Comparison of ENCODE assay signal across 16 cellular contexts in genomic region chr10:84342584-84342983, GRCh38. TPM values are rescaled to one million over a fixed set of nuclear protein-coding genes. Genes with fewer than 3 reads are reported as not detected.
DNase-seq lines count a peak whose midpoint lies in the region; ATAC-seq and TF ChIP-seq lines count a peak whose summit lies in the region.
"Had no signal": no experiment of that assay in that cellular context is flagged by ENCODE, and none has a peak within 500 bp of the region (broad histone marks: within the 10 kb centered on the region; RNA-seq: fewer than 3 reads in every experiment).

No MANE protein-coding gene starts in this region.

- ATAC-seq in HG03064 (IDR thresholded peaks at IDR 0.05; ENCODE audit: low read depth, unreplicated experiment): peak; percentile 63

- H3K27me3 Mint-ChIP-seq in activated naive CD4-positive, alpha-beta T cell treated with anti-CD3 and anti-CD28 coated beads, Interleukin-2, amount 50 U/mL, for 24 hours: no peaks in the 10 kb centered on the region
- no peaks in the 10 kb centered on the region for H3K27me3 Mint-ChIP-seq in chondrocyte (ENCODE audit: low read depth)

- peak overlapping the region; percentile 79 for H3K4me3 Mint-ChIP-seq in activated naive CD4-positive, alpha-beta T cell treated with anti-CD3 and anti-CD28 coated beads, Interleukin-2, amount 50 U/mL, for 24 hours
- H3K4me3 Mint-ChIP-seq in chondrocyte (ENCODE audit: unreplicated experiment): no peak overlapping the region

- no peak for TF ChIP-seq CTCF in chondrocyte (IDR thresholded peaks at IDR 0.05)

- H3K4me1 Mint-ChIP-seq in activated naive CD4-positive, alpha-beta T cell treated with anti-CD3 and anti-CD28 coated beads, Interleukin-2, amount 50 U/mL, for 24 hours: peaks cover 60% of the 10 kb centered on the region
- H3K4me1 Mint-ChIP-seq in chondrocyte (ENCODE audit: low read depth): peaks cover 46% of the 10 kb centered on the region

- peak overlapping the region; percentile 89 for H3K27ac Mint-ChIP-seq in activated naive CD4-positive, alpha-beta T cell treated with anti-CD3 and anti-CD28 coated beads, Interleukin-2, amount 50 U/mL, for 24 hours
- H3K27ac Mint-ChIP-seq in chondrocyte (ENCODE audit: unreplicated experiment): peak overlapping the region; percentile 29

- no peak for DNase-seq in activated naive CD4-positive, alpha-beta T cell treated with Interleukin-2 at 50 U/mL for 16 hours
- DNase-seq in chondrocyte (ENCODE audit: low spot score): no peak
- no peak for DNase-seq in NK-92 (lab: John Stamatoyannopoulos, UW; ENCODE audit: unreplicated experiment)
- no peak for DNase-seq in islet precursor cell
- DNase-seq in NCI-H2171 treated with DMSO at 0.1 percent for 48 hours (lab: John Stamatoyannopoulos, UW): no peak
- DNase-seq in DMS79 treated with DMSO at 0.1 percent for 48 hours (lab: John Stamatoyannopoulos, UW): no peak
- DNase-seq: activated CD8-positive, alpha-beta memory T cell treated with anti-CD3 and anti-CD28 coated beads, Interleukin-2, amount 50 U/mL, for 4 hours; colonic mucosa; DMS153; midbrain; NCI-H146; NCI-H510A treated with DMSO at 0.1 percent for 48 hours; stimulated activated CD4-positive, alpha-beta T cell treated with anti-CD3 and anti-CD28 coated beads, Interleukin-4, amount 100 ng/mL, for 24 hours; upper lobe of left lung had no signal

- peaks cover 12% of the 10 kb centered on the region for H3K36me3 Mint-ChIP-seq in activated naive CD4-positive, alpha-beta T cell treated with anti-CD3 and anti-CD28 coated beads, Interleukin-2, amount 50 U/mL, for 24 hours
- H3K36me3 Mint-ChIP-seq in chondrocyte (ENCODE audit: low read depth): peaks cover 1% of the 10 kb centered on the region

- H3K9me3 Mint-ChIP-seq in activated naive CD4-positive, alpha-beta T cell treated with anti-CD3 and anti-CD28 coated beads, Interleukin-2, amount 50 U/mL, for 24 hours: no peaks in the 10 kb centered on the region
- no peaks in the 10 kb centered on the region for H3K9me3 Mint-ChIP-seq in chondrocyte (ENCODE audit: low read depth)

RNA-seq across cellular contexts. Expression of gene CCSER2, which starts 14.2 kb away (rescaled TPM):
- 74.2 to 80.0 TPM (median 78.8 TPM) in 3 replicates for total RNA-seq in chondrocyte
